In the genomic region with DNA sequence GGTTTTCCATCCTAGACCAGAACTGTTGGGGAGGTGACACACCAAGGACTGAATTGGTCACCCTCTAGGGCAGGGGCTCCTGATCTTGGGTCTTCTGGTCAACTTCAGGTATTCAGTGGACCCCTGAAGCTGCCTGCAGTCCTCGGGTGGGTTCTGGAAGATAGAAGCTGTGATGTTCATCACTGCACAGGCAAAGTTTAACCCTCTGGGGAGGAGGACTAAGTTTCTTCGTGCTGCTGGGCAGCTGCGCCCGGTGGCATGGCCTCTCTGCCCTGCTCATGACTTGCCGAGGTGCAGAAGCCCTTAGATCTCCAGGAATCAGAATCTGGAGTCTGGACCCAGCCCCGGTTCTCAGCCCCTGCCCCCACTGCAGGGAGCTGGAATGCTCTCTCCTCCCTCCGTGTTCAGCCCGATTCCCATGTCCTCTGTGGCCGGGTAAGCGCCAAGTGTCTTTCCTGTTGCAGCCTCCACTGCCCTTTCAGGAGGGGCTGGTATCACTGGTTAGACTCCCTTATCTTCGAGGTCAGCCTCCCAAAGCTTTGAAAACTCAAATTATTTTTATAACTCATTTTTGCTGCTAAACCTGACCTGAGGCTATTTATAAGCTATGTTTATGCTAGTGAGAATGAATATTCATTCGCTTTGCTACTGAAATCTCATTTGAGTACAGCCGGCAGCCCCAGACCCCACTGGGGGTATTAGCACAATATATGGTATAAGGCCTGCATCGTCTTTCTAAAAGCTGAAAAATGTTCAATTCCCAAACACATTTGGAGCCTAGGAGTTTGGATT, we compare ENCODE assay signal across 2 cellular contexts.
A peak's percentile ranks its signal among the peaks of the same experiment; 100 is the strongest.
TF ChIP-seq lines count a peak whose summit lies in the region.

No MANE protein-coding gene starts in this region.

TF ChIP-seq in HCT116, 20 proteins besides CTCF, POLR2A, EP300 and RAD21:
- TF ChIP-seq, protein P1, sequence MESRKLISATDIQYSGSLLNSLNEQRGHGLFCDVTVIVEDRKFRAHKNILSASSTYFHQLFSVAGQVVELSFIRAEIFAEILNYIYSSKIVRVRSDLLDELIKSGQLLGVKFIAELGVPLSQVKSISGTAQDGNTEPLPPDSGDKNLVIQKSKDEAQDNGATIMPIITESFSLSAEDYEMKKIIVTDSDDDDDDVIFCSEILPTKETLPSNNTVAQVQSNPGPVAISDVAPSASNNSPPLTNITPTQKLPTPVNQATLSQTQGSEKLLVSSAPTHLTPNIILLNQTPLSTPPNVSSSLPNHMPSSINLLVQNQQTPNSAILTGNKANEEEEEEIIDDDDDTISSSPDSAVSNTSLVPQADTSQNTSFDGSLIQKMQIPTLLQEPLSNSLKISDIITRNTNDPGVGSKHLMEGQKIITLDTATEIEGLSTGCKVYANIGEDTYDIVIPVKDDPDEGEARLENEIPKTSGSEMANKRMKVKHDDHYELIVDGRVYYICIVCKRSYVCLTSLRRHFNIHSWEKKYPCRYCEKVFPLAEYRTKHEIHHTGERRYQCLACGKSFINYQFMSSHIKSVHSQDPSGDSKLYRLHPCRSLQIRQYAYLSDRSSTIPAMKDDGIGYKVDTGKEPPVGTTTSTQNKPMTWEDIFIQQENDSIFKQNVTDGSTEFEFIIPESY (IDR thresholded peaks at IDR 0.05; ENCODE audit: extremely low read depth, insufficient replicate concordance, low read length) = no peak
- TF ChIP-seq JUND (IDR thresholded peaks at IDR 0.05) (no peak), EGR1 (IDR thresholded peaks at IDR 0.05; ENCODE audit: low read depth) (no peak), YY1 (IDR thresholded peaks at IDR 0.05; ENCODE audit: extremely low read depth, insufficient replicate concordance, low read depth, low read length) (no peak), SIN3A (IDR thresholded peaks at IDR 0.05; ENCODE audit: low read depth) (no peak), CBX3 (IDR thresholded peaks at IDR 0.05; ENCODE audit: low read depth) (no peak)
- TF ChIP-seq, protein P2, sequence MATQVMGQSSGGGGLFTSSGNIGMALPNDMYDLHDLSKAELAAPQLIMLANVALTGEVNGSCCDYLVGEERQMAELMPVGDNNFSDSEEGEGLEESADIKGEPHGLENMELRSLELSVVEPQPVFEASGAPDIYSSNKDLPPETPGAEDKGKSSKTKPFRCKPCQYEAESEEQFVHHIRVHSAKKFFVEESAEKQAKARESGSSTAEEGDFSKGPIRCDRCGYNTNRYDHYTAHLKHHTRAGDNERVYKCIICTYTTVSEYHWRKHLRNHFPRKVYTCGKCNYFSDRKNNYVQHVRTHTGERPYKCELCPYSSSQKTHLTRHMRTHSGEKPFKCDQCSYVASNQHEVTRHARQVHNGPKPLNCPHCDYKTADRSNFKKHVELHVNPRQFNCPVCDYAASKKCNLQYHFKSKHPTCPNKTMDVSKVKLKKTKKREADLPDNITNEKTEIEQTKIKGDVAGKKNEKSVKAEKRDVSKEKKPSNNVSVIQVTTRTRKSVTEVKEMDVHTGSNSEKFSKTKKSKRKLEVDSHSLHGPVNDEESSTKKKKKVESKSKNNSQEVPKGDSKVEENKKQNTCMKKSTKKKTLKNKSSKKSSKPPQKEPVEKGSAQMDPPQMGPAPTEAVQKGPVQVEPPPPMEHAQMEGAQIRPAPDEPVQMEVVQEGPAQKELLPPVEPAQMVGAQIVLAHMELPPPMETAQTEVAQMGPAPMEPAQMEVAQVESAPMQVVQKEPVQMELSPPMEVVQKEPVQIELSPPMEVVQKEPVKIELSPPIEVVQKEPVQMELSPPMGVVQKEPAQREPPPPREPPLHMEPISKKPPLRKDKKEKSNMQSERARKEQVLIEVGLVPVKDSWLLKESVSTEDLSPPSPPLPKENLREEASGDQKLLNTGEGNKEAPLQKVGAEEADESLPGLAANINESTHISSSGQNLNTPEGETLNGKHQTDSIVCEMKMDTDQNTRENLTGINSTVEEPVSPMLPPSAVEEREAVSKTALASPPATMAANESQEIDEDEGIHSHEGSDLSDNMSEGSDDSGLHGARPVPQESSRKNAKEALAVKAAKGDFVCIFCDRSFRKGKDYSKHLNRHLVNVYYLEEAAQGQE (IDR thresholded peaks at IDR 0.05; ENCODE audit: low read depth) = no peak

TF ChIP-seq in K562, 482 proteins besides CTCF, POLR2A, EP300 and RAD21:
- TF ChIP-seq, protein P3, sequence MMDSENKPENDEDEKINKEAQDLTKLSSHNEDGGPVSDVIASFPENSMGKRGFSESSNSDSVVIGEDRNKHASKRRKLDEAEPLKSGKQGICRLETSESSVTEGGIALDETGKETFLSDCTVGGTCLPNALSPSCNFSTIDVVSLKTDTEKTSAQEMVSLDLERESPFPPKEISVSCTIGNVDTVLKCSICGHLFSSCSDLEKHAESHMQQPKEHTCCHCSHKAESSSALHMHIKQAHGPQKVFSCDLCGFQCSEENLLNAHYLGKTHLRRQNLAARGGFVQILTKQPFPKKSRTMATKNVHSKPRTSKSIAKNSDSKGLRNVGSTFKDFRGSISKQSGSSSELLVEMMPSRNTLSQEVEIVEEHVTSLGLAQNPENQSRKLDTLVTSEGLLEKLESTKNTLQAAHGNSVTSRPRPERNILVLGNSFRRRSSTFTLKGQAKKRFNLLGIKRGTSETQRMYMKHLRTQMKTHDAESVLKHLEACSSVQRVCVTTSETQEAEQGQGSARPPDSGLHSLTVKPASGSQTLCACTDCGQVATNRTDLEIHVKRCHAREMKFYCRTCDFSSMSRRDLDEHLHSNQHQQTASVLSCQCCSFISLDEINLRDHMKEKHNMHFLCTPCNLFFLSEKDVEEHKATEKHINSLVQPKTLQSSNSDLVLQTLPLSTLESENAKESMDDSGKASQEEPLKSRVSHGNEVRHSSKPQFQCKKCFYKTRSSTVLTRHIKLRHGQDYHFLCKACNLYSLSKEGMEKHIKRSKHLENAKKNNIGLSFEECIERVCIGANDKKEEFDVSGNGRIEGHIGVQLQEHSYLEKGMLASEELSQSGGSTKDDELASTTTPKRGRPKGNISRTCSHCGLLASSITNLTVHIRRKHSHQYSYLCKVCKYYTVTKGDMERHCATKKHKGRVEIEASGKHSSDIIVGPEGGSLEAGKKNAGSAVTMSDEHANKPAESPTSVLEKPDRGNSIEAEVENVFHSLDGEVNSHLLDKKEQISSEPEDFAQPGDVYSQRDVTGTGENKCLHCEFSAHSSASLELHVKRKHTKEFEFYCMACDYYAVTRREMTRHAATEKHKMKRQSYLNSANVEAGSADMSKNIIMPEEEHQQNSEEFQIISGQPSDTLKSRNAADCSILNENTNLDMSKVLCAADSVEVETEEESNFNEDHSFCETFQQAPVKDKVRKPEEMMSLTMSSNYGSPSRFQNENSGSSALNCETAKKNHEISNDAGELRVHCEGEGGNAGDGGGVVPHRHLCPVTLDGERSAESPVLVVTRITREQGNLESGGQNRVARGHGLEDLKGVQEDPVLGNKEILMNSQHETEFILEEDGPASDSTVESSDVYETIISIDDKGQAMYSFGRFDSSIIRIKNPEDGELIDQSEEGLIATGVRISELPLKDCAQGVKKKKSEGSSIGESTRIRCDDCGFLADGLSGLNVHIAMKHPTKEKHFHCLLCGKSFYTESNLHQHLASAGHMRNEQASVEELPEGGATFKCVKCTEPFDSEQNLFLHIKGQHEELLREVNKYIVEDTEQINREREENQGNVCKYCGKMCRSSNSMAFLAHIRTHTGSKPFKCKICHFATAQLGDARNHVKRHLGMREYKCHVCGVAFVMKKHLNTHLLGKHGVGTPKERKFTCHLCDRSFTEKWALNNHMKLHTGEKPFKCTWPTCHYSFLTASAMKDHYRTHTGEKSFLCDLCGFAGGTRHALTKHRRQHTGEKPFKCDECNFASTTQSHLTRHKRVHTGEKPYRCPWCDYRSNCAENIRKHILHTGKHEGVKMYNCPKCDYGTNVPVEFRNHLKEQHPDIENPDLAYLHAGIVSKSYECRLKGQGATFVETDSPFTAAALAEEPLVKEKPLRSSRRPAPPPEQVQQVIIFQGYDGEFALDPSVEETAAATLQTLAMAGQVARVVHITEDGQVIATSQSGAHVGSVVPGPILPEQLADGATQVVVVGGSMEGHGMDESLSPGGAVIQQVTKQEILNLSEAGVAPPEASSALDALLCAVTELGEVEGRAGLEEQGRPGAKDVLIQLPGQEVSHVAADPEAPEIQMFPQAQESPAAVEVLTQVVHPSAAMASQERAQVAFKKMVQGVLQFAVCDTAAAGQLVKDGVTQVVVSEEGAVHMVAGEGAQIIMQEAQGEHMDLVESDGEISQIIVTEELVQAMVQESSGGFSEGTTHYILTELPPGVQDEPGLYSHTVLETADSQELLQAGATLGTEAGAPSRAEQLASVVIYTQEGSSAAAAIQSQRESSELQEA (IDR thresholded peaks at IDR 0.05; ENCODE audit: low read depth) = no peak
- no peak for TF ChIP-seq ZNF77 (CRISPR knock-in tag; IDR thresholded peaks at IDR 0.05)
- TF ChIP-seq, protein P4, sequence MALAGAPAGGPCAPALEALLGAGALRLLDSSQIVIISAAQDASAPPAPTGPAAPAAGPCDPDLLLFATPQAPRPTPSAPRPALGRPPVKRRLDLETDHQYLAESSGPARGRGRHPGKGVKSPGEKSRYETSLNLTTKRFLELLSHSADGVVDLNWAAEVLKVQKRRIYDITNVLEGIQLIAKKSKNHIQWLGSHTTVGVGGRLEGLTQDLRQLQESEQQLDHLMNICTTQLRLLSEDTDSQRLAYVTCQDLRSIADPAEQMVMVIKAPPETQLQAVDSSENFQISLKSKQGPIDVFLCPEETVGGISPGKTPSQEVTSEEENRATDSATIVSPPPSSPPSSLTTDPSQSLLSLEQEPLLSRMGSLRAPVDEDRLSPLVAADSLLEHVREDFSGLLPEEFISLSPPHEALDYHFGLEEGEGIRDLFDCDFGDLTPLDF (CRISPR knock-in tag; IDR thresholded peaks at IDR 0.05) = 0 out of 2 replicates have a peak, but pooled peaks have one; percentile 32
- no peak for TF ChIP-seq CBX1 (IDR thresholded peaks at IDR 0.05; ENCODE audit: low read depth)
